8 cellular contexts compared by ENCODE assay signal in genomic region chr1:94542088-94542671, GRCh38. TPM values are rescaled to one million over a fixed set of nuclear protein-coding genes. Genes with fewer than 3 reads are reported as not detected.
A peak's percentile ranks its signal among the peaks of the same experiment; 100 is the strongest.
DNase-seq lines count a peak whose midpoint lies in the region; ATAC-seq and TF ChIP-seq lines count a peak whose summit lies in the region.

No MANE protein-coding gene starts in this region.

- peak overlapping the region; percentile 84 for H3K4me3 Mint-ChIP-seq in activated naive CD8-positive, alpha-beta T cell treated with anti-CD3 and anti-CD28 coated beads, Interleukin-2, amount 10 ng/mL, durations not matched to agents 7 days and 5 days

- H3K4me1 ChIP-seq in Karpas-422 (ENCODE audit: low read length): no peaks in the 10 kb centered on the region

- in situ Hi-C loops in GM13976 (cut with MboI; ENCODE audit: low sequenced_read_pairs, unreplicated experiment): no loop called here

- no peak overlapping the region for H3K27ac ChIP-seq in Karpas-422 (ENCODE audit: low read length)

- H3K4me1 Mint-ChIP-seq in activated naive CD8-positive, alpha-beta T cell treated with anti-CD3 and anti-CD28 coated beads, Interleukin-2, amount 10 ng/mL, durations not matched to agents 7 days and 5 days: peaks cover 8% of the 10 kb centered on the region

- H4K20me1 ChIP-seq in Karpas-422 (ENCODE audit: insufficient read depth, low read depth, low read length): no peaks in the 10 kb centered on the region

- no peaks in the 10 kb centered on the region for H3K9me3 Mint-ChIP-seq in activated naive CD8-positive, alpha-beta T cell treated with anti-CD3 and anti-CD28 coated beads, Interleukin-2, amount 10 ng/mL, durations not matched to agents 7 days and 5 days

- H3K27ac Mint-ChIP-seq in activated naive CD8-positive, alpha-beta T cell treated with anti-CD3 and anti-CD28 coated beads, Interleukin-2, amount 10 ng/mL, durations not matched to agents 7 days and 5 days: no peak overlapping the region

- no peaks in the 10 kb centered on the region for H3K36me3 ChIP-seq in Karpas-422 (ENCODE audit: insufficient read depth, low read length)

- no peaks in the 10 kb centered on the region for H3K27me3 ChIP-seq in Karpas-422 (ENCODE audit: low read length)

- no peak overlapping the region for H2AFZ ChIP-seq in Karpas-422 (ENCODE audit: low read length)

- intact Hi-C loops in sciatic nerve (cut with DNase I): no loop called here

- no peak for TF ChIP-seq CTCF in GM13976 (IDR thresholded peaks at IDR 0.05; ENCODE audit: borderline replicate concordance, control extremely low read depth, extremely low read depth, insufficient read depth, missing control alignments)

- H3K9me3 ChIP-seq in Karpas-422 (ENCODE audit: low read length): no peaks in the 10 kb centered on the region

- H3K4me2 ChIP-seq in Karpas-422 (ENCODE audit: low read depth, low read length, poor library complexity, severe bottlenecking): no peak overlapping the region

- no peak overlapping the region for H3K9ac ChIP-seq in Karpas-422 (ENCODE audit: low read length)

- H3K27me3 Mint-ChIP-seq in activated naive CD8-positive, alpha-beta T cell treated with anti-CD3 and anti-CD28 coated beads, Interleukin-2, amount 10 ng/mL, durations not matched to agents 7 days and 5 days: peaks cover 70% of the 10 kb centered on the region

- no peaks in the 10 kb centered on the region for H3K79me2 ChIP-seq in Karpas-422 (ENCODE audit: low read length)

- no peaks in the 10 kb centered on the region for H3K9me2 ChIP-seq in Karpas-422 (replicated peaks; ENCODE audit: insufficient read depth, low read length)

- peak; percentile 27 for DNase-seq in GM13976 (ENCODE audit: low spot score)
- no peak for DNase-seq in activated naive CD8-positive, alpha-beta T cell treated with anti-CD3 and anti-CD28 coated beads, Interleukin-2, amount 10 ng/mL, durations not matched to agents 7 days and 5 days
- DNase-seq in hepatic stellate cell (ENCODE audit: low spot score): peak; percentile 42
- DNase-seq in sciatic nerve (ENCODE audit: low spot score): peak; percentile 77
- no peak for DNase-seq in activated gamma-delta T cell treated with Interleukin-2 at 50 U/mL for 16 hours
- no peak for DNase-seq in NCI-H1092 (lab: John Stamatoyannopoulos, UW)
- DNase-seq in Karpas-422: no peak

- POLR2A ChIA-PET in activated naive CD8-positive, alpha-beta T cell treated with anti-CD3 and anti-CD28 coated beads, Interleukin-2, amount 10 ng/mL, durations not matched to agents 7 days and 5 days (lab: Charles Lee): interaction anchor here (0.6 to 0.7 kb wide), 2 partner anchors 315 to 628 kb away, joined by 3 to 5 read pairs; no protein-coding TSS in a partner anchor

- H3K4me3 ChIP-seq in Karpas-422 (ENCODE audit: low read length): no peak overlapping the region

- no peaks in the 10 kb centered on the region for H3K36me3 Mint-ChIP-seq in activated naive CD8-positive, alpha-beta T cell treated with anti-CD3 and anti-CD28 coated beads, Interleukin-2, amount 10 ng/mL, durations not matched to agents 7 days and 5 days

- peak; percentile 29 for ATAC-seq in HG02870 (IDR thresholded peaks at IDR 0.05; ENCODE audit: unreplicated experiment)
- peak; percentile 8 for ATAC-seq in activated naive CD8-positive, alpha-beta T cell treated with anti-CD3 and anti-CD28 coated beads, Interleukin-2, amount 10 ng/mL, durations not matched to agents 7 days and 5 days (ENCODE audit: low read depth)
- ATAC-seq in sciatic nerve: peak; percentile 66

RNA-seq across cellular contexts. Expression of gene F3, which starts 0.6 kb away (rescaled TPM):
- total RNA-seq in activated naive CD8-positive, alpha-beta T cell treated with anti-CD3 and anti-CD28 coated beads, Interleukin-2, amount 10 ng/mL, durations not matched to agents 7 days and 5 days: under 1 TPM in 1 of 2 experiments, not detected in 1; 0.17 TPM
- 19.9 TPM for total RNA-seq in sciatic nerve
- total RNA-seq in Karpas-422 (2014; rRNA removed; shearing (Covaris generic); ENCODE audit: low replicate concordance): not detected in 2 replicates

Comparison
In these comparisons a context has a peak if more than half of its experiments do, and no peak if none do; other contexts are left out.
1. DNase-seq: peak in GM13976 (single experiment), hepatic stellate cell (single experiment) and sciatic nerve (single experiment); none in activated naive CD8-positive, alpha-beta T cell treated with anti-CD3 and anti-CD28 coated beads, Interleukin-2, amount 10 ng/mL, durations not matched to agents 7 days and 5 days (single experiment), activated gamma-delta T cell treated with Interleukin-2 at 50 U/mL for 16 hours (single experiment), NCI-H1092 (single experiment) and Karpas-422 (single experiment).
2. ATAC-seq: peak in every context shown above with its lines; median percentile 66 in sciatic nerve; 29 in HG02870; 8 in activated naive CD8-positive, alpha-beta T cell treated with anti-CD3 and anti-CD28 coated beads, Interleukin-2, amount 10 ng/mL, durations not matched to agents 7 days and 5 days.
3. RNA of gene F3, which starts 0.6 kb away (total RNA-seq): 19.9 TPM in sciatic nerve (single experiment); 0.17 TPM in activated naive CD8-positive, alpha-beta T cell treated with anti-CD3 and anti-CD28 coated beads, Interleukin-2, amount 10 ng/mL, durations not matched to agents 7 days and 5 days and not detected in Karpas-422; every median in the first group is over 10 times any median in the second.